In genomic region chr12:109998904-109999648, GRCh38 we compare ENCODE assay signal across 8 cellular contexts. TPM values are rescaled to one million over a fixed set of nuclear protein-coding genes. Genes with fewer than 3 reads are reported as not detected.
DNase-seq lines count a peak whose midpoint lies in the region; ATAC-seq, FAIRE-seq and TF ChIP-seq lines count a peak whose summit lies in the region.

Gene ANKRD13A, plus strand, starts transcription at chr12:109999430. Its CDS starts 259 bp downstream, at chr12:109999689.

- peak within 1 kb of the TSS; percentile 56 for H3K56ac ChIP-seq in H1 (replicated peaks; ENCODE audit: insufficient read length, low read depth, low read length)

- H3K18ac ChIP-seq in H1 (ENCODE audit: extremely low read depth, low read length) (peak within 1 kb of the TSS; percentile 100), mesenchymal stem cell (ENCODE audit: low read depth in 1 of 2, low read length in 2 of 2) (peak within 1 kb of the TSS; percentile 55 to 96)

- H3K36me3 Mint-ChIP-seq in activated CD8-positive, alpha-beta memory T cell treated with anti-CD3 and anti-CD28 coated beads, Interleukin-2, amount 10 ng/mL, durations not matched to agents 7 days and 5 days = peaks cover 15% of the 10 kb centered on the region

- H2BK120ac ChIP-seq in H1 (replicated peaks; ENCODE audit: low read depth, low read length) = peak within 1 kb of the TSS; percentile 11
- peak within 1 kb of the TSS; percentile 37 for H2BK120ac ChIP-seq in mesenchymal stem cell (ENCODE audit: low read depth, low read length)

- H2BK15ac ChIP-seq in H1 (ENCODE audit: low read length) (peak within 1 kb of the TSS; percentile 98), mesenchymal stem cell (ENCODE audit: low read depth, poor library complexity, severe bottlenecking) (peak within 1 kb of the TSS; percentile 34)

- H2AK5ac ChIP-seq in H1 (ENCODE audit: low read depth, low read length) (no peak within 1 kb of the TSS), mesenchymal stem cell (ENCODE audit: low read length, severe bottlenecking) (no peak within 1 kb of the TSS)

- H2BK12ac ChIP-seq in H1 (ENCODE audit: low read depth, low read length) (peak within 1 kb of the TSS; percentile 99; the same call in 1 of the 2 replicates), mesenchymal stem cell (ENCODE audit: low read length in 2 of 2) (peak within 1 kb of the TSS in 1 of 2 experiments; percentile 92)

- TF ChIP-seq RAD21 in H1 (IDR thresholded peaks at IDR 0.05 in 1 of 2, conservative IDR thresholded peaks at IDR 0.05 in 1 of 2; ENCODE audit: low read depth in 2 of 2, low read length in 2 of 2) = no peak

- H3K9me3 ChIP-seq in HUES48 (ENCODE audit: control insufficient read depth, insufficient read depth, low read length) (no peaks in the 10 kb centered on the region), NT2/D1 (ENCODE audit: insufficient read depth, low read length) (no peaks in the 10 kb centered on the region), H1 (ENCODE audit: insufficient read depth in 2 of 2, low read depth in 1 of 2, low read length in 1 of 2) (no peaks in the 10 kb centered on the region), mesenchymal stem cell (ENCODE audit: control insufficient read depth, low read length) (no peaks in the 10 kb centered on the region)

- H2BK5ac ChIP-seq in H1 (ENCODE audit: low read depth, low read length) = peak within 1 kb of the TSS; percentile 94
- H2BK5ac ChIP-seq in mesenchymal stem cell (ENCODE audit: low read depth, low read length, poor library complexity, severe bottlenecking) = peak within 1 kb of the TSS; percentile 20

- peaks cover 14% of the 10 kb centered on the region for H3K4me1 ChIP-seq in HUES48 (ENCODE audit: control insufficient read depth, insufficient read depth, low read length)
- H3K4me1 ChIP-seq in NT2/D1 (ENCODE audit: insufficient read depth, insufficient read length) = no peaks in the 10 kb centered on the region
- peaks cover 2 to 8% (median 4%) of the 10 kb centered on the region in 4 experiments; a peak in 5 of 7 replicates for H3K4me1 ChIP-seq in H1 (replicated peaks in 1 of 4; ENCODE audit: control insufficient read depth in 3 of 4, insufficient read depth in 4 of 4, low read length in 3 of 4)
- H3K4me1 ChIP-seq in mesenchymal stem cell (ENCODE audit: control insufficient read depth, insufficient read depth, low read depth, low read length) = peaks cover 8% of the 10 kb centered on the region

- POLR2A ChIA-PET in H1 (lab: Charles Lee; ENCODE audit: partially characterized antibody) = interaction anchor here (0.6 to 1.1 kb wide), 3 partner anchors 9 to 451 kb away, joined by 3 read pairs; partner anchors contain the start of gene ARPC3

- TF ChIP-seq POLR2A in H1 (IDR thresholded peaks at IDR 0.05; ENCODE audit: control extremely low read depth in 1 of 2, low read depth in 2 of 2, low read length in 2 of 2) = peak in 1 of 2 experiments; percentile 64; a peak in 2 of 3 replicates

- ATAC-seq in activated CD8-positive, alpha-beta memory T cell treated with anti-CD3 and anti-CD28 coated beads, Interleukin-2, amount 10 ng/mL, durations not matched to agents 7 days and 5 days = peak; percentile 75

- H3K27me3 ChIP-seq in HUES48 (ENCODE audit: control insufficient read depth, insufficient read depth, low read length) (peaks cover 9% of the 10 kb centered on the region), NT2/D1 (ENCODE audit: insufficient read depth, insufficient read length) (peaks cover 20% of the 10 kb centered on the region), H1 (replicated peaks in 1 of 4; ENCODE audit: control insufficient read depth in 3 of 4, extremely low read depth in 1 of 4, insufficient read depth in 3 of 4, low read length in 3 of 4) (peaks cover 0 to 9% (median 7%) of the 10 kb centered on the region in 4 experiments; a peak in 5 of 7 replicates), mesenchymal stem cell (ENCODE audit: control insufficient read depth in 1 of 2, insufficient read depth in 1 of 2, low read length in 2 of 2) (no peaks in the 10 kb centered on the region)

- peaks cover 0 to 2% of the 10 kb centered on the region in 2 experiments for H4K20me1 ChIP-seq in H1 (replicated peaks in 1 of 2; ENCODE audit: control insufficient read depth in 1 of 2, insufficient read depth in 2 of 2, low read length in 2 of 2)

- H3K36me3 ChIP-seq in HUES48 (ENCODE audit: control insufficient read depth, insufficient read depth, low read length) (no peaks in the 10 kb centered on the region), NT2/D1 (ENCODE audit: insufficient read depth, insufficient read length, low read length) (peaks cover 7% of the 10 kb centered on the region), H1 (ENCODE audit: control insufficient read depth in 2 of 4, insufficient read depth in 4 of 4, low read length in 3 of 4) (no peaks in the 10 kb centered on the region), mesenchymal stem cell (ENCODE audit: control insufficient read depth in 1 of 2, insufficient read depth in 2 of 2, low read depth in 1 of 2, low read length in 2 of 2) (peaks cover 3 to 7% of the 10 kb centered on the region in 2 experiments)

- peak within 1 kb of the TSS; percentile 97 for H3K27ac Mint-ChIP-seq in activated CD8-positive, alpha-beta memory T cell treated with anti-CD3 and anti-CD28 coated beads, Interleukin-2, amount 10 ng/mL, durations not matched to agents 7 days and 5 days

- H3K4ac ChIP-seq in H1 (replicated peaks; ENCODE audit: insufficient read length, low read depth, low read length) (no peak within 1 kb of the TSS), mesenchymal stem cell (ENCODE audit: low read depth in 1 of 2, low read length in 2 of 2) (peak within 1 kb of the TSS in 1 of 2 experiments; percentile 71)

- DNase-seq in CD1c-positive myeloid dendritic cell (ENCODE audit: extremely low spot score) (peak; percentile 96), GM20000 (ENCODE audit: low spot score) (peak; percentile 92), NT2/D1 (ENCODE audit: low read depth, low spot score) (peak; percentile 88), H1 (ENCODE audit: low read depth in 1 of 2, low spot score in 2 of 2) (peak; percentile 82 to 91), mesenchymal stem cell (peak; percentile 94)
- peak; percentile 94 for DNase-seq in activated CD8-positive, alpha-beta memory T cell treated with anti-CD3 and anti-CD28 coated beads, Interleukin-2, amount 10 ng/mL, durations not matched to agents 7 days and 5 days
- peak; percentile 57 for DNase-seq in stimulated activated CD8-positive, alpha-beta memory T cell treated with anti-CD3 and anti-CD28 coated beads, Interleukin-12 subunit alpha, Interleukin-12 subunit beta, amount 100 ng/mL, for 24 hours (ENCODE audit: extremely low read depth)

- H3K9me3 Mint-ChIP-seq in activated CD8-positive, alpha-beta memory T cell treated with anti-CD3 and anti-CD28 coated beads, Interleukin-2, amount 10 ng/mL, durations not matched to agents 7 days and 5 days (ENCODE audit: low read depth) = no peaks in the 10 kb centered on the region

- H3K4me3 ChIP-seq in HUES48 (ENCODE audit: low read depth, low read length) (peak within 1 kb of the TSS; percentile 93), NT2/D1 (ENCODE audit: insufficient read length, low read depth) (peak within 1 kb of the TSS; percentile 78), H1 (ENCODE audit: extremely low read depth in 1 of 4, insufficient read depth in 2 of 4, low read depth in 3 of 4, low read length in 4 of 4) (peak within 1 kb of the TSS; percentile 54 to 93 (median 83)), mesenchymal stem cell (ENCODE audit: insufficient read depth in 1 of 2, low read depth in 1 of 2, low read length in 2 of 2) (peak within 1 kb of the TSS; percentile 88 to 90)

- peaks cover 17% of the 10 kb centered on the region for H3K23me2 ChIP-seq in H1 (ENCODE audit: low read depth, low read length)

- FAIRE-seq in H1 (lab: Jason Lieb, UNC) = no peak

- H4K91ac ChIP-seq in H1 (replicated peaks; ENCODE audit: insufficient read length, low read length) (peak within 1 kb of the TSS; percentile 54), mesenchymal stem cell (ENCODE audit: low read length) (peak within 1 kb of the TSS; percentile 67)

- no peaks in the 10 kb centered on the region for H3K79me1 ChIP-seq in H1 (ENCODE audit: low read depth, low read length)
- peaks cover 29% of the 10 kb centered on the region for H3K79me1 ChIP-seq in mesenchymal stem cell (replicated peaks; ENCODE audit: low read length, poor library complexity, severe bottlenecking)

- no peaks in the 10 kb centered on the region for H3K27me3 Mint-ChIP-seq in activated CD8-positive, alpha-beta memory T cell treated with anti-CD3 and anti-CD28 coated beads, Interleukin-2, amount 10 ng/mL, durations not matched to agents 7 days and 5 days

- H3K27ac ChIP-seq in HUES48 (ENCODE audit: low read depth, low read length) = peak within 1 kb of the TSS; percentile 85
- H3K27ac ChIP-seq in H1 (ENCODE audit: low read depth, low read length) = peak within 1 kb of the TSS; percentile 98
- peak within 1 kb of the TSS; percentile 22 for H3K27ac ChIP-seq in mesenchymal stem cell (ENCODE audit: low read length, poor library complexity, severe bottlenecking)

- H4K5ac ChIP-seq in H1 (ENCODE audit: insufficient read length, low read depth, low read length) = peak within 1 kb of the TSS; percentile 55

- H2AFZ ChIP-seq in H1 (ENCODE audit: low read length) = peak within 1 kb of the TSS; percentile 96
- peak within 1 kb of the TSS; percentile 78 for H2AFZ ChIP-seq in mesenchymal stem cell (ENCODE audit: low read depth, low read length)

- H4K8ac ChIP-seq in H1 (ENCODE audit: extremely low read depth, insufficient read depth, low read length) (peak within 1 kb of the TSS; percentile 83), mesenchymal stem cell (ENCODE audit: low read length) (peak within 1 kb of the TSS; percentile 78)

- TF ChIP-seq CTCF in GM20000 (IDR thresholded peaks at IDR 0.05; ENCODE audit: extremely low read depth, missing control alignments) (no peak), H1 (IDR thresholded peaks at IDR 0.05; ENCODE audit: control extremely low read depth in 1 of 3, insufficient read depth in 1 of 3, low read depth in 1 of 3, low read length in 3 of 3) (no peak)

- WGBS in H1 (ENCODE audit: extremely low coverage in 1 of 2, insufficient coverage in 1 of 2, insufficient read length in 1 of 2, insufficient replicate concordance in 2 of 2, low coverage in 1 of 2, low lambda C conversion rate in 2 of 2, missing lambda C conversion rate in 1 of 2), 2 experiments = 3% methylated on average over 38 of the region's 62 CpGs; no CpG with 5 or more reads in 1 of the 2 experiments
- 1% methylated on average over 62 of the region's 62 CpGs for WGBS in mesenchymal stem cell

- peak within 1 kb of the TSS; percentile 98 for H3K9ac ChIP-seq in HUES48 (ENCODE audit: low read depth, low read length)
- H3K9ac ChIP-seq in NT2/D1 (ENCODE audit: insufficient read length, low read depth) = peak within 1 kb of the TSS; percentile 98
- peak within 1 kb of the TSS; percentile 77 to 98 (median 90) for H3K9ac ChIP-seq in H1 (replicated peaks in 1 of 4; ENCODE audit: extremely low read depth in 1 of 4, low read depth in 3 of 4, low read length in 3 of 4)
- peak within 1 kb of the TSS; percentile 93 for H3K9ac ChIP-seq in mesenchymal stem cell (ENCODE audit: low read length)

- H3K4me2 ChIP-seq in H1 (ENCODE audit: insufficient read depth in 1 of 2, low read depth in 2 of 2, low read length in 2 of 2) = peak within 1 kb of the TSS; percentile 86 to 100
- peak within 1 kb of the TSS; percentile 80 for H3K4me2 ChIP-seq in mesenchymal stem cell (ENCODE audit: low read length, poor library complexity, severe bottlenecking)

- H3K79me2 ChIP-seq in H1 (ENCODE audit: control insufficient read depth in 1 of 2, insufficient read depth in 2 of 2, low read length in 2 of 2) = peaks cover 0 to 12% of the 10 kb centered on the region in 2 experiments; a peak in 2 of 4 replicates

- peak within 1 kb of the TSS; percentile 99 for H2BK20ac ChIP-seq in H1 (ENCODE audit: low read length)

- no peak within 1 kb of the TSS for H3K14ac ChIP-seq in H1 (ENCODE audit: insufficient read length)
- peak within 1 kb of the TSS in 1 of 2 experiments; percentile 74 for H3K14ac ChIP-seq in mesenchymal stem cell (ENCODE audit: low read length in 2 of 2)

- CTCF ChIA-PET in activated CD8-positive, alpha-beta memory T cell treated with anti-CD3 and anti-CD28 coated beads, Interleukin-2, amount 10 ng/mL, durations not matched to agents 7 days and 5 days (lab: Charles Lee) = interaction anchor here (1.2 to 2.3 kb wide), 5 partner anchors 12 to 470 kb away, joined by 3 to 9 read pairs (median 4); no protein-coding TSS in a partner anchor
- CTCF ChIA-PET in H1 (lab: Charles Lee; ENCODE audit: partially characterized antibody) = interaction anchor here (1.6 to 3.1 kb wide), 2 partner anchors 22 to 72 kb away, joined by 4 to 8 read pairs; no protein-coding TSS in a partner anchor

- H3K4me1 Mint-ChIP-seq in activated CD8-positive, alpha-beta memory T cell treated with anti-CD3 and anti-CD28 coated beads, Interleukin-2, amount 10 ng/mL, durations not matched to agents 7 days and 5 days = peaks cover 49% of the 10 kb centered on the region

- H3K4me3 Mint-ChIP-seq in activated CD8-positive, alpha-beta memory T cell treated with anti-CD3 and anti-CD28 coated beads, Interleukin-2, amount 10 ng/mL, durations not matched to agents 7 days and 5 days = peak within 1 kb of the TSS; percentile 91

- no peak within 1 kb of the TSS for H3K23ac ChIP-seq in H1 (ENCODE audit: insufficient read length)
- peak within 1 kb of the TSS in 1 of 2 experiments; percentile 84 for H3K23ac ChIP-seq in mesenchymal stem cell (ENCODE audit: low read length in 2 of 2)

- peak in 1 of 2 experiments; percentile 100; a peak in 2 of 3 replicates for TF ChIP-seq EP300 in H1 (IDR thresholded peaks at IDR 0.05; ENCODE audit: borderline replicate concordance in 1 of 2, low read depth in 2 of 2, low read length in 2 of 2)

RNA-seq across cellular contexts. Expression of gene ANKRD13A, which starts in this region (rescaled TPM):
- 10 to 100 TPM; 68.6 to 78.2 TPM for total RNA-seq in activated CD8-positive, alpha-beta memory T cell treated with anti-CD3 and anti-CD28 coated beads, Interleukin-2, amount 10 ng/mL, durations not matched to agents 7 days and 5 days
- total RNA-seq in H1 (2021; fragmentation: NEBNext Ultra II Directional; extraction: Animal tissue kit (Norgen Biotek cat#: 25700)) = 16.8 and 17.1 TPM in 2 replicates
- 21.4 and 22.6 TPM in 2 replicates for polyA plus RNA-seq in H1 (2011; rRNA removed)
- polyA plus RNA-seq in H1 (2011; cell fraction: cytosol; rRNA removed) = 16.3 TPM
- 33.4 TPM for polyA plus RNA-seq in H1 (2011; cell fraction: nucleus; rRNA removed)
- 9.5 to 14.3 TPM (median 10.8 TPM) in 4 replicates for polyA plus RNA-seq in H1 (2012, experiment 1 of 2)
- 5.0 TPM for polyA plus RNA-seq in H1 (2012, experiment 2 of 2)
- polyA plus RNA-seq in H1 (2013, experiment 1 of 2) = 10.4 TPM
- 10.2 TPM for polyA plus RNA-seq in H1 (2013, experiment 2 of 2)
- polyA minus RNA-seq in H1 (2011; rRNA and poly(A)+ RNA removed) = 24.7 and 25.7 TPM in 2 replicates
- 9.5 TPM for polyA minus RNA-seq in H1 (2011; cell fraction: cytosol; rRNA and poly(A)+ RNA removed)
- 10.8 TPM for polyA minus RNA-seq in H1 (2011; cell fraction: nucleus; rRNA and poly(A)+ RNA removed)
- 17.6 TPM for polyA plus RNA-seq in mesenchymal stem cell (2013, experiment 1 of 2)
- polyA plus RNA-seq in mesenchymal stem cell (2013, experiment 2 of 2) = 18.0 TPM

Comparison
In these comparisons a context has a peak if more than half of its experiments do, and no peak if none do; other contexts are left out.
1. Peak in every context shown above with its lines: DNase-seq, ATAC-seq, H3K4me3 ChIP-seq and H3K27ac ChIP-seq.
2. H3K27ac ChIP-seq: peak in every context shown above with its lines; median percentile 98 in H1; 85 in HUES48; 22 in mesenchymal stem cell.